Comparison of ENCODE assay signal across 21 cellular contexts in genomic region chr9:125968975-125969374, GRCh38.
"Had no signal": no experiment of that assay in that cellular context is flagged by ENCODE, and none has a peak within 500 bp of the region (broad histone marks: within the 10 kb centered on the region; RNA-seq: fewer than 3 reads in every experiment).

No MANE protein-coding gene starts in this region.

- H3K4me3 Mint-ChIP-seq: mesothelial cell of epicardium; naive thymus-derived CD4-positive, alpha-beta T cell; nephron progenitor cell; type B pancreatic cell had no signal

- H3K27ac Mint-ChIP-seq: mesothelial cell of epicardium, nephron progenitor cell, type B pancreatic cell had no signal

- DNase-seq: dorsolateral prefrontal cortex; effector CD4-positive, alpha-beta T cell; foreskin fibroblast; gastrocnemius medialis; left cardiac atrium; left lung; mesenchymal stem cell; mucosa of descending colon; naive thymus-derived CD4-positive, alpha-beta T cell; nephron progenitor cell; nucleus accumbens; retina; right lobe of liver; small intestine; stimulated activated CD4-positive, alpha-beta T cell treated with anti-CD3 and anti-CD28 coated beads, Interleukin-15, amount 100 ng/mL, for 24 hours; stimulated activated CD4-positive, alpha-beta T cell treated with anti-CD3 and anti-CD28 coated beads, Interleukin-2, amount 100 ng/mL, for 48 hours; stimulated activated naive CD4-positive, alpha-beta T cell treated with Interleukin-2 at 50 U/mL for 16 hours; stomach; tibial artery had no signal

- H3K4me3 ChIP-seq: dorsolateral prefrontal cortex, gastrocnemius medialis, left lung, mucosa of descending colon, right lobe of liver, stomach, tibial artery had no signal

- H3K9me3 Mint-ChIP-seq: mesothelial cell of epicardium, type B pancreatic cell had no signal

- H3K27me3 Mint-ChIP-seq: naive thymus-derived CD4-positive, alpha-beta T cell; type B pancreatic cell had no signal

- ATAC-seq: gastrocnemius medialis; left cardiac atrium; left lung; mucosa of descending colon; naive thymus-derived CD4-positive, alpha-beta T cell; right lobe of liver had no signal
